Comparison of ENCODE assay signal across 1 cellular context in genomic region chr10:48209246-48209645, GRCh38.
TF ChIP-seq lines count a peak whose summit lies in the region.

No MANE protein-coding gene starts in this region.

TF ChIP-seq in IMR-90, 13 proteins besides CTCF, POLR2A, EP300 and RAD21 (continued from another document):
- TF ChIP-seq ELK1 (IDR thresholded peaks at IDR 0.05; ENCODE audit: borderline replicate concordance, low read depth, low read length), result no peak
- TF ChIP-seq BHLHE40 (IDR thresholded peaks at IDR 0.05; ENCODE audit: low read depth, low read length), result no peak
- no peak for TF ChIP-seq CHD1 (IDR thresholded peaks at IDR 0.05; ENCODE audit: low read depth, low read length)
- TF ChIP-seq NFE2L2 (IDR thresholded peaks at IDR 0.05; ENCODE audit: low read depth, low read length), result no peak
